8 cellular contexts compared by ENCODE assay signal in the genomic region with DNA sequence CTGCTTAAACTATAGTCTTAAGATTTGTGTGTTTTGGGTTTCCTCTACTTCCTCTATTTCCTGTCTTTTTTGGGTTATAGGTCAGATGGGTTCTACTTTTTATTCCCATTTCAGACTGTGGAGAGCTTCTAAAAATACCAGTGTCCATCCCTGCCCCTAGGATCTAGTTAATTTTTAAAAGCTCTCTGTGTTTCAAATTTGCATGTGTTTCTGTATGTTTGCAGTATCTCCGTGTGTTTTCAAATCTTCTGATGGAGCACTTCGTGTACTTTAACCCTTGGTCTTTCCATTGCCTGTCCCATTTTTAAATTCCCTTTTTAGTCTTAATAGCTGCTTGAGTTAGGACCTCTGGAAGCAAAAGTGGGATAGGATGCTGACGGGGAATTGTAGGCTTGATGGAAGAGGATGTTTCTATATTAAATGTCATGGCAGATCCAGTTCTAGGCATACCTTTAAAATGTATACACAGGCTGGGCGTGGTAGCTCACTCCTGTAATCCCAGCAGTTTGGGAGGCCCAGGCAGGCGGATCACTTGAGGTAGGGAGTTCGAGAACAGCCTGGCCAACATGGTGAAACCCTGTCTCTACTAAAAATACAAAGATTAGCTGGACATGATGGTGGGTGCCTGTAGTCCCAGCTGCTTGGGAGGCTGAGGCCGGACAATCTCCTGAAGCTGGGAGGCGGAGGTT. TPM values are rescaled to one million over a fixed set of nuclear protein-coding genes. Genes with fewer than 3 reads are reported as not detected.
DNase-seq lines count a peak whose midpoint lies in the region; ATAC-seq and TF ChIP-seq lines count a peak whose summit lies in the region.

No MANE protein-coding gene starts in this region.

- peak overlapping the region; percentile 99 for H3K27ac ChIP-seq in A673 (ENCODE audit: low read depth, low read length, poor library complexity, severe bottlenecking)
- peak overlapping the region; percentile 91 to 99 for H3K27ac ChIP-seq in breast epithelium

- H3K36me3 Mint-ChIP-seq in naive thymus-derived CD8-positive, alpha-beta T cell: peaks cover 0 to 42% (median 11%) of the 10 kb centered on the region in 3 donors

- H3K27me3 ChIP-seq in A673 (replicated peaks; ENCODE audit: insufficient read depth, low read depth, low read length, poor library complexity) (no peaks in the 10 kb centered on the region), breast epithelium (no peaks in the 10 kb centered on the region)

- in situ Hi-C loops in KBM-7 (cut with MboI; ENCODE audit: low pct_unique_long_range_greater_than_20kb, low sequenced_read_pairs): no loop called here

- no TSS peak for BruUV-seq in A673 (replicated peaks; lab: Mats Ljungman, UMichigan)

- H3K4me1 Mint-ChIP-seq in naive thymus-derived CD8-positive, alpha-beta T cell: peaks cover 49 to 96% (median 88%) of the 10 kb centered on the region in 4 donors

- H3K27me3 Mint-ChIP-seq in naive thymus-derived CD8-positive, alpha-beta T cell: no peaks in the 10 kb centered on the region

- H3K4me3 Mint-ChIP-seq in naive thymus-derived CD8-positive, alpha-beta T cell: peak overlapping the region; percentile 84 to 100 (median 96)

- H3K36me3 ChIP-seq in A673 (ENCODE audit: insufficient read depth, low read length, poor library complexity, severe bottlenecking) (peaks cover 14% of the 10 kb centered on the region), breast epithelium (no peaks in the 10 kb centered on the region)

- H3K9me3 Mint-ChIP-seq in naive thymus-derived CD8-positive, alpha-beta T cell: no peaks in the 10 kb centered on the region

- TF ChIP-seq CTCF in A673 (conservative IDR thresholded peaks at IDR 0.05; ENCODE audit: low read depth, low read length) (no peak), breast epithelium (IDR thresholded peaks at IDR 0.05) (no peak)

- TF ChIP-seq POLR2A in breast epithelium (IDR thresholded peaks at IDR 0.05): no peak

- POLR2A ChIA-PET in A673 (lab: Charles Lee; ENCODE audit: low non-redundant PET): no interaction called here
- POLR2A ChIA-PET in naive thymus-derived CD8-positive, alpha-beta T cell (lab: Charles Lee): interaction anchor here (0.5 to 11.6 kb wide), 9 partner anchors 6 to 113 kb away, joined by 4 to 659 read pairs (median 12); a partner anchor contains a TSS

- CTCF ChIA-PET in A673 (lab: Charles Lee): interaction anchor here (0.5 to 1.4 kb wide), 5 partner anchors 9 to 26 kb away, joined by 3 to 6 read pairs (median 6); no protein-coding TSS in a partner anchor

- intact Hi-C loops in A673 (cut with micrococcal nuclease; ENCODE audit: unreplicated experiment) (no loop called here), breast epithelium (cut with DNase I; ENCODE audit: low total_unique reads) (loop anchor here (10.0 kb wide), 1 partner anchor 884 kb away; no protein-coding TSS in a partner anchor)

- H3K4me1 ChIP-seq in A673 (ENCODE audit: insufficient read depth, low read length, poor library complexity, severe bottlenecking) (peaks cover 58% of the 10 kb centered on the region), breast epithelium (peaks cover 0 to 45% of the 10 kb centered on the region in 2 donors)

- DNase-seq in A673 (ENCODE audit: low spot score) (no peak), KBM-7 (peak; percentile 49), breast epithelium (ENCODE audit: low spot score in 2 of 2) (no peak), NCI-H2081 (lab: John Stamatoyannopoulos, UW) (no peak), middle frontal gyrus (ENCODE audit: extremely low spot score, low spot score) (no peak), H4 (ENCODE audit: low spot score) (no peak)
- DNase-seq in naive thymus-derived CD8-positive, alpha-beta T cell: no peak

- no peak for ATAC-seq in naive thymus-derived CD8-positive, alpha-beta T cell
- ATAC-seq in HG02884 (IDR thresholded peaks at IDR 0.05; ENCODE audit: unreplicated experiment): no peak

- no peaks in the 10 kb centered on the region for H3K9me3 ChIP-seq in A673 (ENCODE audit: low read depth, low read length, poor library complexity, severe bottlenecking)
- no peaks in the 10 kb centered on the region for H3K9me3 ChIP-seq in breast epithelium

- H3K27ac Mint-ChIP-seq in naive thymus-derived CD8-positive, alpha-beta T cell: peak overlapping the region; percentile 96 to 100 (median 100)

- H3K4me3 ChIP-seq in A673 (ENCODE audit: low read depth, low read length, poor library complexity, severe bottlenecking) (peak overlapping the region; percentile 68), breast epithelium (peak overlapping the region; percentile 4 to 40 (median 8))

RNA-seq across cellular contexts. Expression of a gene that starts 8.4 kb away (rescaled TPM):
- total RNA-seq in A673 (2021) (75.7 and 78.0 TPM in 2 replicates), breast epithelium (100 to 1,000 TPM; 137 to 215 (median 197) TPM)
- 100 to 1,000 TPM; 415 to 427 TPM for total RNA-seq in naive thymus-derived CD8-positive, alpha-beta T cell
- 100 to 1,000 TPM in 1 of 3 donors, 10 to 100 TPM in 2; 53.1 to 101 (median 68.1) TPM for polyA plus RNA-seq in naive thymus-derived CD8-positive, alpha-beta T cell
- total RNA-seq in H4 (2014; rRNA removed; shearing (Covaris generic)): 19.1 and 41.2 TPM in 2 replicates
